18 cellular contexts compared by ENCODE assay signal in genomic region chr2:197620113-197620512, GRCh38.
"Had no signal": no experiment of that assay in that cellular context is flagged by ENCODE, and none has a peak within 500 bp of the region (broad histone marks: within the 10 kb centered on the region; RNA-seq: fewer than 3 reads in every experiment).

No MANE protein-coding gene starts in this region.

- H3K4me1 ChIP-seq: esophagus muscularis mucosa, parathyroid adenoma, prostate gland, right lobe of liver, tibial artery, vagina had no signal

- H3K4me3 ChIP-seq: esophagus muscularis mucosa, lower lobe of right lung, prostate gland, right lobe of liver, tibial artery, upper lobe of left lung, vagina had no signal

- H3K36me3 ChIP-seq: lower lobe of right lung, prostate gland, right lobe of liver, upper lobe of left lung, vagina had no signal

- DNase-seq: foreskin fibroblast; hippocampal formation; lower lobe of right lung; midbrain; naive B cell; nephron progenitor cell; right lobe of liver; stimulated activated CD4-positive, alpha-beta T cell treated with anti-CD3 and anti-CD28 coated beads, Interleukin-4, amount 100 ng/mL, for 1 hour; stimulated activated CD8-positive, alpha-beta memory T cell treated with anti-CD3 and anti-CD28 coated beads, Interleukin-4, amount 100 ng/mL, for 48 hours; tibial artery; upper lobe of left lung had no signal

- ATAC-seq: left lobe of liver; lower lobe of right lung; right lobe of liver; stimulated activated effector memory CD8-positive, alpha-beta T cell treated with anti-CD3 and anti-CD28 coated beads, Interleukin-12 subunit alpha, Interleukin-12 subunit beta, amount 100 ng/mL, for 72 hours had no signal

- H3K9me3 ChIP-seq: esophagus muscularis mucosa, lower lobe of right lung, prostate gland, right lobe of liver, tibial artery, upper lobe of left lung, vagina had no signal

- H3K27me3 ChIP-seq: esophagus muscularis mucosa, right lobe of liver, tibial artery, upper lobe of left lung, vagina had no signal

- H3K27ac ChIP-seq: epithelial cell of prostate, esophagus muscularis mucosa, lower lobe of right lung, parathyroid adenoma, prostate gland, right lobe of liver, tibial artery, upper lobe of left lung, vagina had no signal
